Comparison of ENCODE assay signal across 29 cellular contexts in genomic region chr19:17070421-17070820, GRCh38. TPM values are rescaled to one million over a fixed set of nuclear protein-coding genes. Genes with fewer than 3 reads are reported as not detected.
A peak's percentile ranks its signal among the peaks of the same experiment; 100 is the strongest.
DNase-seq lines count a peak whose midpoint lies in the region; ATAC-seq, FAIRE-seq and TF ChIP-seq lines count a peak whose summit lies in the region.
"Had no signal": no experiment of that assay in that cellular context is flagged by ENCODE, and none has a peak within 500 bp of the region (broad histone marks: within the 10 kb centered on the region; RNA-seq: fewer than 3 reads in every experiment).

No MANE protein-coding gene starts in this region.

- H3K27me3 ChIP-seq in DOHH2 (ENCODE audit: control insufficient read depth, low read length) (no peaks in the 10 kb centered on the region), GM12878 (replicated peaks in 1 of 2; ENCODE audit: control insufficient read depth in 2 of 2, insufficient read depth in 2 of 2, low read length in 1 of 2) (no peaks in the 10 kb centered on the region), neuronal stem cell (ENCODE audit: control insufficient read depth in 3 of 3, insufficient read depth in 3 of 3, low read depth in 1 of 3, low read length in 3 of 3) (no peaks in the 10 kb centered on the region)
- H3K27me3 ChIP-seq: dorsolateral prefrontal cortex, left lung had no signal

- RAD21 ChIA-PET in GM12878 (lab: Charles Lee; ENCODE audit: unreplicated experiment) = interaction anchor here (0.7 to 5.9 kb wide), 2 partner anchors 165 to 234 kb away, joined by 3 to 21 read pairs; no protein-coding TSS in a partner anchor

- peaks cover 55% of the 10 kb centered on the region for H3K36me3 Mint-ChIP-seq in activated CD4-positive, alpha-beta T cell treated with anti-CD3 and anti-CD28 coated beads, Interleukin-2, amount 10 ng/mL, durations not matched to agents 7 days and 5 days (ENCODE audit: low read depth)
- H3K36me3 Mint-ChIP-seq in HFFc6 (ENCODE audit: low read depth) = peaks cover 5% of the 10 kb centered on the region
- H3K36me3 Mint-ChIP-seq in naive thymus-derived CD8-positive, alpha-beta T cell = peaks cover 0 to 33% (median 10%) of the 10 kb centered on the region in 3 donors
- H3K36me3 Mint-ChIP-seq: naive B cell had no signal

- H3K27ac Mint-ChIP-seq in activated CD4-positive, alpha-beta T cell treated with anti-CD3 and anti-CD28 coated beads, Interleukin-2, amount 10 ng/mL, durations not matched to agents 7 days and 5 days = peak overlapping the region; percentile 7
- H3K27ac Mint-ChIP-seq in HFFc6 = no peak overlapping the region
- H3K27ac Mint-ChIP-seq in naive thymus-derived CD8-positive, alpha-beta T cell = peak overlapping the region in 3 of 10 donors; percentile 66 to 78 (median 70)
- H3K27ac Mint-ChIP-seq: activated naive CD8-positive, alpha-beta T cell treated with anti-CD3 and anti-CD28 coated beads, Interleukin-2, amount 50 U/mL, for 24 hours; mesothelial cell of epicardium had no signal

- H3K9me3 Mint-ChIP-seq in activated CD4-positive, alpha-beta T cell treated with anti-CD3 and anti-CD28 coated beads, Interleukin-2, amount 10 ng/mL, durations not matched to agents 7 days and 5 days = no peaks in the 10 kb centered on the region
- no peaks in the 10 kb centered on the region for H3K9me3 Mint-ChIP-seq in HFFc6
- no peaks in the 10 kb centered on the region for H3K9me3 Mint-ChIP-seq in naive thymus-derived CD8-positive, alpha-beta T cell
- H3K9me3 Mint-ChIP-seq: activated naive CD8-positive, alpha-beta T cell treated with anti-CD3 and anti-CD28 coated beads, Interleukin-2, amount 50 U/mL, for 24 hours; mesothelial cell of epicardium; stimulated activated naive CD8-positive, alpha-beta T cell treated with anti-CD3 and anti-CD28 coated beads, Interleukin-15, amount 100 ng/mL, for 72 hours had no signal

- no peaks in the 10 kb centered on the region for H3K27me3 Mint-ChIP-seq in activated CD4-positive, alpha-beta T cell treated with anti-CD3 and anti-CD28 coated beads, Interleukin-2, amount 10 ng/mL, durations not matched to agents 7 days and 5 days
- peaks cover 3% of the 10 kb centered on the region for H3K27me3 Mint-ChIP-seq in HFFc6 (ENCODE audit: insufficient read depth)
- H3K27me3 Mint-ChIP-seq in naive thymus-derived CD8-positive, alpha-beta T cell = no peaks in the 10 kb centered on the region
- H3K27me3 Mint-ChIP-seq: activated naive CD8-positive, alpha-beta T cell treated with anti-CD3 and anti-CD28 coated beads, Interleukin-2, amount 50 U/mL, for 24 hours; naive B cell; stimulated activated naive CD8-positive, alpha-beta T cell treated with anti-CD3 and anti-CD28 coated beads, Interleukin-15, amount 100 ng/mL, for 72 hours had no signal

- H3K4me2 ChIP-seq in DOHH2 (ENCODE audit: low read length) (peak overlapping the region; percentile 24; the same call in 1 of the 2 replicates), GM12878 (ENCODE audit: control insufficient read depth, insufficient read depth) (no peak overlapping the region; the same call in 1 of the 2 replicates), neuronal stem cell (ENCODE audit: insufficient read depth, low read length, poor library complexity, severe bottlenecking) (no peak overlapping the region)

- H3K36me3 ChIP-seq in DOHH2 (ENCODE audit: control insufficient read depth, low read length) = peaks cover 93% of the 10 kb centered on the region
- peaks cover 3 to 15% of the 10 kb centered on the region in 2 experiments; a peak in 3 of 4 replicates for H3K36me3 ChIP-seq in GM12878 (ENCODE audit: control insufficient read depth in 2 of 2, insufficient read depth in 2 of 2, low read length in 1 of 2)
- peaks cover 30 to 77% of the 10 kb centered on the region in 2 donors for H3K36me3 ChIP-seq in neuronal stem cell (replicated peaks in 1 of 2; ENCODE audit: control insufficient read depth in 2 of 2, insufficient read depth in 2 of 2, low read length in 2 of 2)

- peaks cover 14% of the 10 kb centered on the region for H3K79me1 ChIP-seq in neuronal stem cell (ENCODE audit: low read depth, low read length)

- no peak overlapping the region for H2BK12ac ChIP-seq in neuronal stem cell (ENCODE audit: low read length)

- peaks cover 77% of the 10 kb centered on the region for H3K4me1 ChIP-seq in DOHH2 (ENCODE audit: control insufficient read depth, low read length)
- peaks cover 27% of the 10 kb centered on the region for H3K4me1 ChIP-seq in GM12878 (ENCODE audit: control insufficient read depth, insufficient read depth, low read length)
- H3K4me1 ChIP-seq in neuronal stem cell (ENCODE audit: control insufficient read depth in 2 of 2, insufficient read depth in 1 of 2, low read depth in 1 of 2, low read length in 2 of 2) = peaks cover 11 to 14% of the 10 kb centered on the region in 2 donors

- H3K9ac ChIP-seq in GM12878 (ENCODE audit: control insufficient read depth, insufficient read depth, low read length) = no peak overlapping the region
- peak overlapping the region; percentile 80 for H3K9ac ChIP-seq in neuronal stem cell (ENCODE audit: low read depth, low read length, poor library complexity)

- H3K79me2 ChIP-seq in DOHH2 (ENCODE audit: control insufficient read depth, low read length) = peaks cover 95% of the 10 kb centered on the region
- H3K79me2 ChIP-seq in GM12878 (ENCODE audit: control insufficient read depth, insufficient read depth, low read length) = peaks cover 41% of the 10 kb centered on the region

- H3K4ac ChIP-seq in neuronal stem cell (ENCODE audit: low read length) = no peak overlapping the region

- no TSS peak for BruUV-seq in GM12878 (replicated peaks; lab: Mats Ljungman, UMichigan)

- CTCF ChIA-PET in activated CD4-positive, alpha-beta T cell treated with anti-CD3 and anti-CD28 coated beads, Interleukin-2, amount 10 ng/mL, durations not matched to agents 7 days and 5 days (lab: Charles Lee) = no interaction called here
- CTCF ChIA-PET in GM12878 (lab: Yijun Ruan, JAX) = interaction anchor here (0.6 to 1.4 kb wide), 6 partner anchors 10 to 423 kb away, joined by 3 to 4 read pairs (median 4); no protein-coding TSS in a partner anchor

- peaks cover 57% of the 10 kb centered on the region for H3K4me1 Mint-ChIP-seq in activated CD4-positive, alpha-beta T cell treated with anti-CD3 and anti-CD28 coated beads, Interleukin-2, amount 10 ng/mL, durations not matched to agents 7 days and 5 days
- H3K4me1 Mint-ChIP-seq in HFFc6 (ENCODE audit: low read depth) = peaks cover 25% of the 10 kb centered on the region
- peaks cover 25 to 54% (median 48%) of the 10 kb centered on the region in 4 donors for H3K4me1 Mint-ChIP-seq in naive thymus-derived CD8-positive, alpha-beta T cell

- H3F3A ChIP-seq in DOHH2 (ENCODE audit: control insufficient read depth, insufficient read depth) = peaks cover 8% of the 10 kb centered on the region

- POLR2A ChIA-PET in activated CD4-positive, alpha-beta T cell treated with anti-CD3 and anti-CD28 coated beads, Interleukin-2, amount 10 ng/mL, durations not matched to agents 7 days and 5 days (lab: Charles Lee) = no interaction called here
- POLR2A ChIA-PET in GM12878 (lab: Charles Lee) = interaction anchor here (0.5 to 0.6 kb wide), 2 partner anchors 20 to 100 kb away, joined by 4 to 7 read pairs; no protein-coding TSS in a partner anchor
- POLR2A ChIA-PET in naive thymus-derived CD8-positive, alpha-beta T cell (lab: Charles Lee) = interaction anchor here (1.0 kb wide), 1 partner anchor 8 kb away, joined by 3 read pairs; no protein-coding TSS in a partner anchor

- FAIRE-seq in GM12878 (lab: Jason Lieb, UNC) = no peak
- FAIRE-seq: A204.1, islet of Langerhans had no signal

- H3K23ac ChIP-seq in neuronal stem cell (ENCODE audit: low read depth, low read length, poor library complexity) = peak overlapping the region; percentile 8

- SMC1A ChIA-PET in GM12878 (lab: Charles Lee; ENCODE audit: uncharacterized antibody, unreplicated experiment) = interaction anchor here (0.6 to 2.1 kb wide), 3 partner anchors 55 to 209 kb away, joined by 3 to 6 read pairs (median 3); no protein-coding TSS in a partner anchor

- H3K18ac ChIP-seq in neuronal stem cell (ENCODE audit: low read length) = no peak overlapping the region

- peak overlapping the region; percentile 48 for H4K91ac ChIP-seq in neuronal stem cell (ENCODE audit: low read depth, low read length, poor library complexity)

- intact Hi-C loops in GM12878 (cut with micrococcal nuclease; ENCODE audit: unreplicated experiment) = no loop called here

- H3K4me3 ChIP-seq in DOHH2 (ENCODE audit: low read length) = no peak overlapping the region
- no peak overlapping the region for H3K4me3 ChIP-seq in GM12878
- no peak overlapping the region for H3K4me3 ChIP-seq in neuronal stem cell (ENCODE audit: low read length in 2 of 2)
- H3K4me3 ChIP-seq: dorsolateral prefrontal cortex, left lung had no signal

- 91% methylated on average over 11 of the region's 12 CpGs for WGBS in GM12878 (ENCODE audit: insufficient coverage, insufficient replicate concordance, low lambda C conversion rate, missing lambda C conversion rate)
- no CpG with 5 or more reads among the region's 12 CpGs for WGBS in neuronal stem cell (ENCODE audit: extremely low coverage in 2 of 2, insufficient read length in 2 of 2, insufficient replicate concordance in 1 of 2), 2 donors

- DNase-seq in activated CD4-positive, alpha-beta T cell treated with anti-CD3 and anti-CD28 coated beads, Interleukin-2, amount 10 ng/mL, durations not matched to agents 7 days and 5 days = no peak
- no peak for DNase-seq in activated CD4-positive, alpha-beta T cell treated with anti-CD3 and anti-CD28 coated beads for 48 hours
- DNase-seq in GM12878 (ENCODE audit: low read depth, low spot score) (no peak), neuronal stem cell (ENCODE audit: low spot score) (no peak), NCI-H526 (lab: John Stamatoyannopoulos, UW) (no peak), HFFc6 (no peak)
- DNase-seq in naive thymus-derived CD8-positive, alpha-beta T cell = no peak
- DNase-seq: activated gamma-delta T cell treated with Interleukin-2 at 50 U/mL for 16 hours; activated naive CD8-positive, alpha-beta T cell treated with anti-CD3 and anti-CD28 coated beads, Interleukin-2, amount 50 U/mL, for 24 hours; activated T-cell treated with anti-CD3 and anti-CD28 coated beads for 4 hours; cerebellar nuclear complex; COR-L47; DMS79; dorsolateral prefrontal cortex; KBM-7; naive B cell; NCI-H1694; NCI-H524 treated with DMSO at 0.1 percent for 48 hours; NK-92 treated with Interleukin-12 subunit alpha and Interleukin-12 subunit beta, amount 100 ng/mL, for 24 hours; stimulated activated naive CD8-positive, alpha-beta T cell treated with anti-CD3 and anti-CD28 coated beads, Interleukin-15, amount 100 ng/mL, for 72 hours; SW 1271 had no signal

- H2AFZ ChIP-seq in GM12878 (ENCODE audit: control insufficient read depth, low read depth, low read length) (no peak overlapping the region), neuronal stem cell (ENCODE audit: low read length) (no peak overlapping the region)

- no peak overlapping the region for H3K14ac ChIP-seq in neuronal stem cell (ENCODE audit: low read length)

- in situ Hi-C loops in GM12878 (cut with MboI) = loop anchor here (5.0 kb wide), 1 partner anchor 217 kb away; no protein-coding TSS in a partner anchor

- no peak overlapping the region for H2BK5ac ChIP-seq in neuronal stem cell (ENCODE audit: low read length)

- no peak for TF ChIP-seq RAD21 in GM12878 (IDR thresholded peaks at IDR 0.05; ENCODE audit: insufficient read depth, low read depth, low read length)

- TF ChIP-seq CTCF in DOHH2 (IDR thresholded peaks at IDR 0.05; ENCODE audit: low read depth, low read length, poor library complexity, severe bottlenecking) (no peak), GM12878 (IDR thresholded peaks at IDR 0.05 in 2 of 3, conservative IDR thresholded peaks at IDR 0.05 in 1 of 3; ENCODE audit: control insufficient read depth in 2 of 3, extremely low read depth in 1 of 3, insufficient read depth in 1 of 3, low read depth in 3 of 3, low read length in 3 of 3) (no peak), HFFc6 (IDR thresholded peaks at IDR 0.05) (no peak)

- TF ChIP-seq POLR2A in GM12878 (IDR thresholded peaks at IDR 0.05; ENCODE audit: low read depth, low read length) = 0 out of 2 replicates have a peak, but pooled peaks have one; percentile 21

- H2AK5ac ChIP-seq in neuronal stem cell (ENCODE audit: low read depth, low read length) = no peak overlapping the region

- no peak for ATAC-seq in GM12878
- no peak for ATAC-seq in naive thymus-derived CD8-positive, alpha-beta T cell
- ATAC-seq: activated naive CD8-positive, alpha-beta T cell treated with anti-CD3 and anti-CD28 coated beads, Interleukin-2, amount 50 U/mL, for 24 hours; HCT116; left lung; Panc1; stimulated activated naive CD8-positive, alpha-beta T cell treated with anti-CD3 and anti-CD28 coated beads, Interleukin-15, amount 100 ng/mL, for 72 hours had no signal

- H2BK15ac ChIP-seq in neuronal stem cell (ENCODE audit: low read length) = no peak overlapping the region

- no peaks in the 10 kb centered on the region for H3K9me2 ChIP-seq in DOHH2 (replicated peaks; ENCODE audit: control insufficient read depth, low read length)

- H2BK120ac ChIP-seq in neuronal stem cell (ENCODE audit: low read depth, low read length) = no peak overlapping the region

- peaks cover 14% of the 10 kb centered on the region for H4K20me1 ChIP-seq in DOHH2 (ENCODE audit: control insufficient read depth, insufficient read depth, low read depth, low read length)
- no peaks in the 10 kb centered on the region for H4K20me1 ChIP-seq in GM12878 (ENCODE audit: control insufficient read depth, insufficient read depth)

- H3K4me3 Mint-ChIP-seq in activated CD4-positive, alpha-beta T cell treated with anti-CD3 and anti-CD28 coated beads, Interleukin-2, amount 10 ng/mL, durations not matched to agents 7 days and 5 days = no peak overlapping the region
- no peak overlapping the region for H3K4me3 Mint-ChIP-seq in HFFc6
- peak overlapping the region in 1 of 10 donors; percentile 2 for H3K4me3 Mint-ChIP-seq in naive thymus-derived CD8-positive, alpha-beta T cell
- H3K4me3 Mint-ChIP-seq: activated naive CD8-positive, alpha-beta T cell treated with anti-CD3 and anti-CD28 coated beads, Interleukin-2, amount 50 U/mL, for 24 hours; mesothelial cell of epicardium; stimulated activated naive CD8-positive, alpha-beta T cell treated with anti-CD3 and anti-CD28 coated beads, Interleukin-15, amount 100 ng/mL, for 72 hours had no signal

- H3K9me3 ChIP-seq in DOHH2 (ENCODE audit: control insufficient read depth, insufficient read depth, low read length) = no peaks in the 10 kb centered on the region
- H3K9me3 ChIP-seq in GM12878 (replicated peaks; ENCODE audit: control insufficient read depth, insufficient read depth, low read length) = no peaks in the 10 kb centered on the region
- peaks cover 0 to 1% of the 10 kb centered on the region in 2 donors for H3K9me3 ChIP-seq in neuronal stem cell (replicated peaks in 1 of 2; ENCODE audit: control insufficient read depth in 2 of 2, insufficient read depth in 1 of 2, low read depth in 1 of 2, low read length in 2 of 2)
- H3K9me3 ChIP-seq: left lung had no signal

- H4K8ac ChIP-seq in neuronal stem cell (ENCODE audit: low read depth, low read length) = no peak overlapping the region

- TF ChIP-seq EP300 in GM12878 (IDR thresholded peaks at IDR 0.05; ENCODE audit: borderline replicate concordance in 1 of 2, control insufficient read depth in 1 of 2, low read depth in 2 of 2, low read length in 2 of 2) = no peak

- no peak overlapping the region for H3K27ac ChIP-seq in DOHH2 (ENCODE audit: low read depth, low read length)
- no peak overlapping the region for H3K27ac ChIP-seq in GM12878 (ENCODE audit: control insufficient read depth, insufficient read depth)
- no peak overlapping the region for H3K27ac ChIP-seq in neuronal stem cell (replicated peaks; ENCODE audit: low read length)
- H3K27ac ChIP-seq: dorsolateral prefrontal cortex, left lung had no signal

RNA-seq across cellular contexts. Expression of gene HAUS8, which starts 4.8 kb away (rescaled TPM):
- total RNA-seq in activated CD4-positive, alpha-beta T cell treated with anti-CD3 and anti-CD28 coated beads, Interleukin-2, amount 10 ng/mL, durations not matched to agents 7 days and 5 days = 10 to 100 TPM; 46.3 to 47.4 TPM
- 14.2 and 16.9 TPM in 2 replicates for total RNA-seq in GM12878 (2013; cell fraction: nucleolus; rRNA removed)
- total RNA-seq in GM12878 (2014; rRNA removed) (15.4 and 22.7 TPM in 2 replicates), GM12878 (2014; rRNA removed; fragmentation: Illumina TruSeq; extraction: Trizol) (22.8 and 24.0 TPM in 2 replicates), GM12878 (2021) (32.0 and 36.8 TPM in 2 replicates)
- polyA plus RNA-seq in GM12878 (2011; ENCODE audit: low read depth) = 14.4 TPM
- polyA plus RNA-seq in GM12878 (2011; rRNA removed) (21.3 and 24.6 TPM in 2 replicates), GM12878 (2014; fragmentation: Illumina TruSeq; extraction: Trizol) (33.1 and 37.2 TPM in 2 replicates), GM12878 (2014; fragmentation: Nextera tagmentation; extraction: Ambion mirVana) (10 to 100 TPM; 24.2 to 35.7 TPM), GM12878 (2014; rRNA removed) (34.6 and 37.4 TPM in 2 replicates), GM12878 (2016; fragmentation: Nextera tagmentation; extraction: Ambion mirVana) (10 to 100 TPM; 43.0 to 43.9 TPM)
- polyA plus RNA-seq in GM12878 (2011; cell fraction: cytosol; rRNA removed) = 24.9 and 27.7 TPM in 2 replicates
- polyA plus RNA-seq in GM12878 (2011; cell fraction: nucleus; rRNA removed) = 31.7 and 32.0 TPM in 2 replicates
- 16.4 and 17.9 TPM in 2 replicates for polyA plus RNA-seq in GM12878 (2012)
- 10.3 and 10.8 TPM in 2 replicates for polyA minus RNA-seq in GM12878 (2011; rRNA and poly(A)+ RNA removed)
- 3.7 and 8.1 TPM in 2 replicates for polyA minus RNA-seq in GM12878 (2011; cell fraction: cytosol; rRNA and poly(A)+ RNA removed)
- 5.4 and 11.7 TPM in 2 replicates for polyA minus RNA-seq in GM12878 (2011; cell fraction: nucleus; rRNA and poly(A)+ RNA removed)
- polyA plus RNA-seq in neuronal stem cell (2013, experiment 1 of 2) = 26.5 TPM
- 27.2 TPM for polyA plus RNA-seq in neuronal stem cell (2013, experiment 2 of 2)
- total RNA-seq in HFFc6 (2021; fragmentation: NEBNext Ultra II Directional; extraction: Animal tissue kit (Norgen Biotek cat#: 25700)) = 10 to 100 TPM in 5 of 6 experiments, 1 to 10 TPM in 1; 7.6 to 13.2 (median 12.2) TPM
- total RNA-seq in naive thymus-derived CD8-positive, alpha-beta T cell = 10 to 100 TPM; 18.3 to 20.4 TPM
- 10 to 100 TPM in 1 of 3 donors, 1 to 10 TPM in 2; 5.3 to 11.9 (median 5.9) TPM for polyA plus RNA-seq in naive thymus-derived CD8-positive, alpha-beta T cell

RNA-seq across cellular contexts. Expression of gene MYO9B, which starts 5.2 kb away (rescaled TPM):
- 100 to 1,000 TPM; 217 to 218 TPM for total RNA-seq in activated CD4-positive, alpha-beta T cell treated with anti-CD3 and anti-CD28 coated beads, Interleukin-2, amount 10 ng/mL, durations not matched to agents 7 days and 5 days
- 555 and 589 TPM in 2 replicates for total RNA-seq in GM12878 (2013; cell fraction: nucleolus; rRNA removed)
- total RNA-seq in GM12878 (2014; rRNA removed) (66.4 and 77.3 TPM in 2 replicates), GM12878 (2014; rRNA removed; fragmentation: Illumina TruSeq; extraction: Trizol) (38.1 and 42.6 TPM in 2 replicates), GM12878 (2021) (157 and 165 TPM in 2 replicates)
- polyA plus RNA-seq in GM12878 (2011; ENCODE audit: low read depth) = 65.2 TPM
- polyA plus RNA-seq in GM12878 (2011; rRNA removed) (26.7 and 48.9 TPM in 2 replicates), GM12878 (2014; fragmentation: Illumina TruSeq; extraction: Trizol) (26.8 and 57.9 TPM in 2 replicates), GM12878 (2014; fragmentation: Nextera tagmentation; extraction: Ambion mirVana) (10 to 100 TPM in 1 of 2 experiments, 1 to 10 TPM in 1; 5.4 to 11.1 TPM), GM12878 (2014; rRNA removed) (87.6 and 105 TPM in 2 replicates), GM12878 (2016; fragmentation: Nextera tagmentation; extraction: Ambion mirVana) (10 to 100 TPM; 25.4 to 32.8 TPM)
- polyA plus RNA-seq in GM12878 (2011; cell fraction: cytosol; rRNA removed) = 49.6 and 58.1 TPM in 2 replicates
- polyA plus RNA-seq in GM12878 (2011; cell fraction: nucleus; rRNA removed) = 452 and 507 TPM in 2 replicates
- 174 and 191 TPM in 2 replicates for polyA plus RNA-seq in GM12878 (2012)
- 93.1 and 119 TPM in 2 replicates for polyA minus RNA-seq in GM12878 (2011; rRNA and poly(A)+ RNA removed)
- 59.6 and 66.5 TPM in 2 replicates for polyA minus RNA-seq in GM12878 (2011; cell fraction: cytosol; rRNA and poly(A)+ RNA removed)
- 106 and 154 TPM in 2 replicates for polyA minus RNA-seq in GM12878 (2011; cell fraction: nucleus; rRNA and poly(A)+ RNA removed)
- polyA plus RNA-seq in neuronal stem cell (2013, experiment 1 of 2) = 22.7 TPM
- polyA plus RNA-seq in neuronal stem cell (2013, experiment 2 of 2) = 23.8 TPM
- 10 to 100 TPM; 81.2 to 89.0 (median 83.4) TPM for total RNA-seq in HFFc6 (2021; fragmentation: NEBNext Ultra II Directional; extraction: Animal tissue kit (Norgen Biotek cat#: 25700))
- 100 to 1,000 TPM; 169 to 171 TPM for total RNA-seq in naive thymus-derived CD8-positive, alpha-beta T cell
- 10 to 100 TPM in 1 of 3 donors, 1 to 10 TPM in 2; 3.3 to 22.3 (median 8.0) TPM for polyA plus RNA-seq in naive thymus-derived CD8-positive, alpha-beta T cell

RNA-seq across cellular contexts. Expression of gene CPAMD8, which starts 43.8 kb away (rescaled TPM):
- under 1 TPM; 0.22 to 0.60 TPM for total RNA-seq in activated CD4-positive, alpha-beta T cell treated with anti-CD3 and anti-CD28 coated beads, Interleukin-2, amount 10 ng/mL, durations not matched to agents 7 days and 5 days
- total RNA-seq in GM12878 (2013; cell fraction: nucleolus; rRNA removed) = 0.79 and 1.2 TPM in 2 replicates
- total RNA-seq in GM12878 (2014; rRNA removed) = 0.40 and 0.54 TPM in 2 replicates
- 0.14 TPM in 1 of 2 replicates, not detected in the other for total RNA-seq in GM12878 (2014; rRNA removed; fragmentation: Illumina TruSeq; extraction: Trizol)
- total RNA-seq in GM12878 (2021) = 0.13 and 0.97 TPM in 2 replicates
- 0.29 TPM for polyA plus RNA-seq in GM12878 (2011; ENCODE audit: low read depth)
- 0.16 and 0.24 TPM in 2 replicates for polyA plus RNA-seq in GM12878 (2011; rRNA removed)
- 0.25 and 0.40 TPM in 2 replicates for polyA plus RNA-seq in GM12878 (2011; cell fraction: cytosol; rRNA removed)
- polyA plus RNA-seq in GM12878 (2011; cell fraction: nucleus; rRNA removed) = 0.88 and 0.89 TPM in 2 replicates
- 0.45 and 0.90 TPM in 2 replicates for polyA plus RNA-seq in GM12878 (2012)
- 0.05 and 0.12 TPM in 2 replicates for polyA plus RNA-seq in GM12878 (2014; fragmentation: Illumina TruSeq; extraction: Trizol)
- polyA plus RNA-seq in GM12878 (2014; fragmentation: Nextera tagmentation; extraction: Ambion mirVana) = not detected
- 0.83 and 1.1 TPM in 2 replicates for polyA plus RNA-seq in GM12878 (2014; rRNA removed)
- polyA plus RNA-seq in GM12878 (2016; fragmentation: Nextera tagmentation; extraction: Ambion mirVana) = under 1 TPM; 0.21 to 0.25 TPM
- 0.22 and 0.26 TPM in 2 replicates for polyA minus RNA-seq in GM12878 (2011; rRNA and poly(A)+ RNA removed)
- not detected in 2 replicates for polyA minus RNA-seq in GM12878 (2011; cell fraction: cytosol; rRNA and poly(A)+ RNA removed)
- 0.57 and 0.73 TPM in 2 replicates for polyA minus RNA-seq in GM12878 (2011; cell fraction: nucleus; rRNA and poly(A)+ RNA removed)
- polyA plus RNA-seq in neuronal stem cell (2013, experiment 1 of 2) = 21.3 TPM
- 22.3 TPM for polyA plus RNA-seq in neuronal stem cell (2013, experiment 2 of 2)
- under 1 TPM in 5 of 6 experiments, not detected in 1; 0.11 to 0.20 (median 0.14) TPM for total RNA-seq in HFFc6 (2021; fragmentation: NEBNext Ultra II Directional; extraction: Animal tissue kit (Norgen Biotek cat#: 25700))
- 1 to 10 TPM; 6.4 to 7.5 TPM for total RNA-seq in naive thymus-derived CD8-positive, alpha-beta T cell
- 1 to 10 TPM in 2 of 3 donors, under 1 TPM in 1; 0.89 to 2.1 (median 1.1) TPM for polyA plus RNA-seq in naive thymus-derived CD8-positive, alpha-beta T cell
- total RNA-seq: HT1080 had no signal
